Comparison of ENCODE assay signal across 1 cellular context in genomic region chr16:3029499-3030127, GRCh38.
TF ChIP-seq lines count a peak whose summit lies in the region.

No MANE protein-coding gene starts in this region.

TF ChIP-seq in K562, 482 proteins besides CTCF, POLR2A, EP300 and RAD21 (continued from another document and continues in another):
- TF ChIP-seq, protein P1, sequence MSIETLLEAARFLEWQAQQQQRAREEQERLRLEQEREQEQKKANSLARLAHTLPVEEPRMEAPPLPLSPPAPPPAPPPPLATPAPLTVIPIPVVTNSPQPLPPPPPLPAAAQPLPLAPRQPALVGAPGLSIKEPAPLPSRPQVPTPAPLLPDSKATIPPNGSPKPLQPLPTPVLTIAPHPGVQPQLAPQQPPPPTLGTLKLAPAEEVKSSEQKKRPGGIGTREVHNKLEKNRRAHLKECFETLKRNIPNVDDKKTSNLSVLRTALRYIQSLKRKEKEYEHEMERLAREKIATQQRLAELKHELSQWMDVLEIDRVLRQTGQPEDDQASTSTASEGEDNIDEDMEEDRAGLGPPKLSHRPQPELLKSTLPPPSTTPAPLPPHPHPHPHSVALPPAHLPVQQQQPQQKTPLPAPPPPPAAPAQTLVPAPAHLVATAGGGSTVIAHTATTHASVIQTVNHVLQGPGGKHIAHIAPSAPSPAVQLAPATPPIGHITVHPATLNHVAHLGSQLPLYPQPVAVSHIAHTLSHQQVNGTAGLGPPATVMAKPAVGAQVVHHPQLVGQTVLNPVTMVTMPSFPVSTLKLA (conservative IDR thresholded peaks at IDR 0.05): peak in 1 of 2 experiments; percentile 50; a peak in 1 of 4 replicates
- TF ChIP-seq SMAD4 (CRISPR knock-in tag; conservative IDR thresholded peaks at IDR 0.05) (0 out of 2 replicates have a peak, but pooled peaks have one; percentile 13), RNF219 (CRISPR knock-in tag; IDR thresholded peaks at IDR 0.05) (no peak), FOXM1 (IDR thresholded peaks at IDR 0.05; ENCODE audit: low read depth) (no peak), FOXM1 (CRISPR knock-in tag; IDR thresholded peaks at IDR 0.05; ENCODE audit: low read depth) (no peak), RBM34 (IDR thresholded peaks at IDR 0.05; ENCODE audit: borderline replicate concordance, insufficient read depth, low read length) (no peak), CTBP1 (IDR thresholded peaks at IDR 0.05; ENCODE audit: borderline replicate concordance) (peak; percentile 86), SMARCB1 (IDR thresholded peaks at IDR 0.05; ENCODE audit: insufficient read length, low read depth) (no peak), MTF1 (CRISPR knock-in tag; IDR thresholded peaks at IDR 0.05; ENCODE audit: borderline replicate concordance) (no peak), REST (CRISPR knock-in tag; IDR thresholded peaks at IDR 0.05; ENCODE audit: low read depth) (no peak), ZNF41 (CRISPR knock-in tag; conservative IDR thresholded peaks at IDR 0.05) (no peak), HDAC6 (IDR thresholded peaks at IDR 0.05; ENCODE audit: low read depth, low read length) (no peak), KHSRP (IDR thresholded peaks at IDR 0.05) (no peak), SRSF9 (IDR thresholded peaks at IDR 0.05; ENCODE audit: borderline replicate concordance, low read depth, low read length) (no peak), DNMT1 (IDR thresholded peaks at IDR 0.05) (no peak), MYNN (IDR thresholded peaks at IDR 0.05) (no peak), MYNN (CRISPR knock-in tag; IDR thresholded peaks at IDR 0.05) (no peak), ZNF589 (CRISPR knock-in tag; IDR thresholded peaks at IDR 0.05; ENCODE audit: low read depth) (no peak), CCNT2 (IDR thresholded peaks at IDR 0.05; ENCODE audit: borderline replicate concordance, extremely low read depth, insufficient read length, low read depth, low read length) (peak; percentile 72), ZNF277 (CRISPR knock-in tag; IDR thresholded peaks at IDR 0.05; ENCODE audit: borderline replicate concordance) (no peak), ZNF785 (CRISPR knock-in tag; IDR thresholded peaks at IDR 0.05) (no peak), ZNF253 (CRISPR knock-in tag; conservative IDR thresholded peaks at IDR 0.05) (no peak), ATF1 (CRISPR knock-in tag; IDR thresholded peaks at IDR 0.05) (no peak), ATF1 (tag; IDR thresholded peaks at IDR 0.05) (peak; percentile 57), YBX1 (IDR thresholded peaks at IDR 0.05) (no peak), CHD2 (IDR thresholded peaks at IDR 0.05; ENCODE audit: low read depth, low read length) (no peak), NFATC3 (IDR thresholded peaks at IDR 0.05) (no peak), ZBTB7A (IDR thresholded peaks at IDR 0.05; ENCODE audit: borderline replicate concordance, control insufficient read depth, low read depth, low read length) (no peak), ZNF668 (CRISPR knock-in tag; IDR thresholded peaks at IDR 0.05) (no peak), SIX5 (IDR thresholded peaks at IDR 0.05; ENCODE audit: borderline replicate concordance in 1 of 2, insufficient read depth in 1 of 2, low read depth in 1 of 2, low read length in 2 of 2) (no peak), ZNF239 (CRISPR knock-in tag; IDR thresholded peaks at IDR 0.05) (no peak), THAP12 (CRISPR knock-in tag; IDR thresholded peaks at IDR 0.05) (0 out of 2 replicates have a peak, but pooled peaks have one; percentile 44), NCOA6 (IDR thresholded peaks at IDR 0.05) (peak; percentile 91), ZNF224 (CRISPR knock-in tag; IDR thresholded peaks at IDR 0.05) (no peak), PRMT5 (CRISPR knock-in tag; IDR thresholded peaks at IDR 0.05) (0 out of 2 replicates have a peak, but pooled peaks have one; percentile 35), EZH2 (IDR thresholded peaks at IDR 0.05; ENCODE audit: borderline replicate concordance, low read depth, low read length) (no peak), TRIM24 (IDR thresholded peaks at IDR 0.05) (no peak), HINFP (tag; conservative IDR thresholded peaks at IDR 0.05; ENCODE audit: low read depth) (no peak), ZNF3 (CRISPR knock-in tag; IDR thresholded peaks at IDR 0.05) (no peak), XRCC4 (IDR thresholded peaks at IDR 0.05; ENCODE audit: extremely low read depth, insufficient read depth, insufficient read length) (no peak), ETV1 (tag; conservative IDR thresholded peaks at IDR 0.05; ENCODE audit: low read depth) (no peak), ZNF282 (CRISPR knock-in tag; IDR thresholded peaks at IDR 0.05) (no peak), ZNF263 (CRISPR knock-in tag; IDR thresholded peaks at IDR 0.05; ENCODE audit: borderline replicate concordance) (no peak), ZNF143 (CRISPR knock-in tag; IDR thresholded peaks at IDR 0.05) (no peak), CXXC5 (CRISPR knock-in tag; IDR thresholded peaks at IDR 0.05) (peak; percentile 66), KAT2B (IDR thresholded peaks at IDR 0.05; ENCODE audit: low read depth, low read length) (no peak)
- TF ChIP-seq, protein P2, sequence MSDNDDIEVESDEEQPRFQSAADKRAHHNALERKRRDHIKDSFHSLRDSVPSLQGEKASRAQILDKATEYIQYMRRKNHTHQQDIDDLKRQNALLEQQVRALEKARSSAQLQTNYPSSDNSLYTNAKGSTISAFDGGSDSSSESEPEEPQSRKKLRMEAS (CRISPR knock-in tag; IDR thresholded peaks at IDR 0.05): no peak
- TF ChIP-seq, protein P3, sequence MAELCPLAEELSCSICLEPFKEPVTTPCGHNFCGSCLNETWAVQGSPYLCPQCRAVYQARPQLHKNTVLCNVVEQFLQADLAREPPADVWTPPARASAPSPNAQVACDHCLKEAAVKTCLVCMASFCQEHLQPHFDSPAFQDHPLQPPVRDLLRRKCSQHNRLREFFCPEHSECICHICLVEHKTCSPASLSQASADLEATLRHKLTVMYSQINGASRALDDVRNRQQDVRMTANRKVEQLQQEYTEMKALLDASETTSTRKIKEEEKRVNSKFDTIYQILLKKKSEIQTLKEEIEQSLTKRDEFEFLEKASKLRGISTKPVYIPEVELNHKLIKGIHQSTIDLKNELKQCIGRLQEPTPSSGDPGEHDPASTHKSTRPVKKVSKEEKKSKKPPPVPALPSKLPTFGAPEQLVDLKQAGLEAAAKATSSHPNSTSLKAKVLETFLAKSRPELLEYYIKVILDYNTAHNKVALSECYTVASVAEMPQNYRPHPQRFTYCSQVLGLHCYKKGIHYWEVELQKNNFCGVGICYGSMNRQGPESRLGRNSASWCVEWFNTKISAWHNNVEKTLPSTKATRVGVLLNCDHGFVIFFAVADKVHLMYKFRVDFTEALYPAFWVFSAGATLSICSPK (IDR thresholded peaks at IDR 0.05; ENCODE audit: borderline replicate concordance): no peak
- TF ChIP-seq, protein P4, sequence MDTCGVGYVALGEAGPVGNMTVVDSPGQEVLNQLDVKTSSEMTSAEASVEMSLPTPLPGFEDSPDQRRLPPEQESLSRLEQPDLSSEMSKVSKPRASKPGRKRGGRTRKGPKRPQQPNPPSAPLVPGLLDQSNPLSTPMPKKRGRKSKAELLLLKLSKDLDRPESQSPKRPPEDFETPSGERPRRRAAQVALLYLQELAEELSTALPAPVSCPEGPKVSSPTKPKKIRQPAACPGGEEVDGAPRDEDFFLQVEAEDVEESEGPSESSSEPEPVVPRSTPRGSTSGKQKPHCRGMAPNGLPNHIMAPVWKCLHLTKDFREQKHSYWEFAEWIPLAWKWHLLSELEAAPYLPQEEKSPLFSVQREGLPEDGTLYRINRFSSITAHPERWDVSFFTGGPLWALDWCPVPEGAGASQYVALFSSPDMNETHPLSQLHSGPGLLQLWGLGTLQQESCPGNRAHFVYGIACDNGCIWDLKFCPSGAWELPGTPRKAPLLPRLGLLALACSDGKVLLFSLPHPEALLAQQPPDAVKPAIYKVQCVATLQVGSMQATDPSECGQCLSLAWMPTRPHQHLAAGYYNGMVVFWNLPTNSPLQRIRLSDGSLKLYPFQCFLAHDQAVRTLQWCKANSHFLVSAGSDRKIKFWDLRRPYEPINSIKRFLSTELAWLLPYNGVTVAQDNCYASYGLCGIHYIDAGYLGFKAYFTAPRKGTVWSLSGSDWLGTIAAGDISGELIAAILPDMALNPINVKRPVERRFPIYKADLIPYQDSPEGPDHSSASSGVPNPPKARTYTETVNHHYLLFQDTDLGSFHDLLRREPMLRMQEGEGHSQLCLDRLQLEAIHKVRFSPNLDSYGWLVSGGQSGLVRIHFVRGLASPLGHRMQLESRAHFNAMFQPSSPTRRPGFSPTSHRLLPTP (IDR thresholded peaks at IDR 0.05; ENCODE audit: borderline replicate concordance, extremely low read depth, insufficient read length): no peak
- TF ChIP-seq, protein P5, sequence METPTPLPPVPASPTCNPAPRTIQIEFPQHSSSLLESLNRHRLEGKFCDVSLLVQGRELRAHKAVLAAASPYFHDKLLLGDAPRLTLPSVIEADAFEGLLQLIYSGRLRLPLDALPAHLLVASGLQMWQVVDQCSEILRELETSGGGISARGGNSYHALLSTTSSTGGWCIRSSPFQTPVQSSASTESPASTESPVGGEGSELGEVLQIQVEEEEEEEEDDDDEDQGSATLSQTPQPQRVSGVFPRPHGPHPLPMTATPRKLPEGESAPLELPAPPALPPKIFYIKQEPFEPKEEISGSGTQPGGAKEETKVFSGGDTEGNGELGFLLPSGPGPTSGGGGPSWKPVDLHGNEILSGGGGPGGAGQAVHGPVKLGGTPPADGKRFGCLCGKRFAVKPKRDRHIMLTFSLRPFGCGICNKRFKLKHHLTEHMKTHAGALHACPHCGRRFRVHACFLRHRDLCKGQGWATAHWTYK (CRISPR knock-in tag; IDR thresholded peaks at IDR 0.05): peak; percentile 48; the same call in 1 of the 2 replicates
